ENCODE assay signal across 10 cellular contexts in genomic region chr18:39841133-39842041, GRCh38.
A peak's percentile ranks its signal among the peaks of the same experiment; 100 is the strongest.
DNase-seq lines count a peak whose midpoint lies in the region; ATAC-seq and TF ChIP-seq lines count a peak whose summit lies in the region.
"Had no signal": no experiment of that assay in that cellular context is flagged by ENCODE, and none has a peak within 500 bp of the region (broad histone marks: within the 10 kb centered on the region; RNA-seq: fewer than 3 reads in every experiment).

No MANE protein-coding gene starts in this region.

- ATAC-seq in natural killer cell treated with Interleukin-12 subunit alpha and Interleukin-12 subunit beta and Interleukin-15 and Interleukin-18, amount 100 ng/mL, for 72 hours, result peak in 1 of 2 donors; percentile 20
- ATAC-seq in natural killer cell, result no peak
- ATAC-seq in upper lobe of right lung, result peak; percentile 85
- ATAC-seq in GM18517 (IDR thresholded peaks at IDR 0.05; ENCODE audit: unreplicated experiment), result no peak

- H3K9me3 ChIP-seq in NT2/D1 (ENCODE audit: insufficient read depth, low read length), result no peaks in the 10 kb centered on the region
- no peaks in the 10 kb centered on the region for H3K9me3 ChIP-seq in mesenchymal stem cell (ENCODE audit: control insufficient read depth, low read length)
- no peaks in the 10 kb centered on the region for H3K9me3 ChIP-seq in upper lobe of right lung

- H3K36me3 Mint-ChIP-seq in natural killer cell treated with Interleukin-12 subunit alpha and Interleukin-12 subunit beta and Interleukin-15 and Interleukin-18, amount 100 ng/mL, for 72 hours, result peaks cover 5% of the 10 kb centered on the region
- no peaks in the 10 kb centered on the region for H3K36me3 Mint-ChIP-seq in natural killer cell
- no peaks in the 10 kb centered on the region for H3K36me3 Mint-ChIP-seq in endothelial cell (ENCODE audit: low read depth, unreplicated experiment)
- H3K36me3 Mint-ChIP-seq: CD4-positive, CD25-positive, alpha-beta regulatory T cell had no signal

- H3K27ac Mint-ChIP-seq in natural killer cell treated with Interleukin-12 subunit alpha and Interleukin-12 subunit beta and Interleukin-15 and Interleukin-18, amount 100 ng/mL, for 72 hours, result no peak overlapping the region
- H3K27ac Mint-ChIP-seq in natural killer cell, result no peak overlapping the region
- peak overlapping the region; percentile 31 for H3K27ac Mint-ChIP-seq in endothelial cell (ENCODE audit: unreplicated experiment)
- H3K27ac Mint-ChIP-seq: activated B cell treated with CpG ODN at 0.5 μM for 24 hours; CD4-positive, CD25-positive, alpha-beta regulatory T cell had no signal

- peak overlapping the region; percentile 69 for H4K8ac ChIP-seq in mesenchymal stem cell (ENCODE audit: low read length)

- 4% methylated on average over 46 of the region's 46 CpGs for WGBS in mesenchymal stem cell

- H3K4me3 Mint-ChIP-seq in natural killer cell treated with Interleukin-12 subunit alpha and Interleukin-12 subunit beta and Interleukin-15 and Interleukin-18, amount 100 ng/mL, for 72 hours, result peak overlapping the region; percentile 1
- H3K4me3 Mint-ChIP-seq in natural killer cell (no peak overlapping the region), endothelial cell (ENCODE audit: unreplicated experiment) (peak overlapping the region; percentile 87)
- H3K4me3 Mint-ChIP-seq: activated B cell treated with CpG ODN at 0.5 μM for 24 hours; CD4-positive, CD25-positive, alpha-beta regulatory T cell had no signal

- H3K4me2 ChIP-seq in mesenchymal stem cell (ENCODE audit: low read length, poor library complexity, severe bottlenecking), result peak overlapping the region; percentile 93

- peaks cover 0 to 3% of the 10 kb centered on the region in 2 donors for H3K4me1 Mint-ChIP-seq in natural killer cell treated with Interleukin-12 subunit alpha and Interleukin-12 subunit beta and Interleukin-15 and Interleukin-18, amount 100 ng/mL, for 72 hours (ENCODE audit: low read depth in 2 of 2)
- H3K4me1 Mint-ChIP-seq in natural killer cell (no peaks in the 10 kb centered on the region), endothelial cell (ENCODE audit: unreplicated experiment) (peaks cover 51% of the 10 kb centered on the region)
- H3K4me1 Mint-ChIP-seq: activated B cell treated with CpG ODN at 0.5 μM for 24 hours; CD4-positive, CD25-positive, alpha-beta regulatory T cell had no signal

- H3K27me3 ChIP-seq in NT2/D1 (ENCODE audit: insufficient read depth, insufficient read length) (no peaks in the 10 kb centered on the region), mesenchymal stem cell (ENCODE audit: control insufficient read depth in 1 of 2, insufficient read depth in 1 of 2, low read length in 2 of 2) (peaks cover 0 to 4% of the 10 kb centered on the region in 2 experiments), upper lobe of right lung (peaks cover 3% of the 10 kb centered on the region)

- peaks cover 7% of the 10 kb centered on the region for H3K9me3 Mint-ChIP-seq in natural killer cell treated with Interleukin-12 subunit alpha and Interleukin-12 subunit beta and Interleukin-15 and Interleukin-18, amount 100 ng/mL, for 72 hours
- H3K9me3 Mint-ChIP-seq in natural killer cell (peaks cover 6 to 12% of the 10 kb centered on the region in 2 donors), endothelial cell (ENCODE audit: unreplicated experiment) (no peaks in the 10 kb centered on the region)
- H3K9me3 Mint-ChIP-seq: activated B cell treated with CpG ODN at 0.5 μM for 24 hours had no signal

- peak overlapping the region; percentile 38 for H3K4me3 ChIP-seq in NT2/D1 (ENCODE audit: insufficient read length, low read depth)
- H3K4me3 ChIP-seq in mesenchymal stem cell (ENCODE audit: insufficient read depth in 1 of 2, low read depth in 1 of 2, low read length in 2 of 2), result peak overlapping the region; percentile 59 to 76
- H3K4me3 ChIP-seq in upper lobe of right lung, result peak overlapping the region; percentile 28

- peak overlapping the region in 1 of 2 experiments; percentile 94 for H3K23ac ChIP-seq in mesenchymal stem cell (ENCODE audit: low read length in 2 of 2)

- H3K27ac ChIP-seq in mesenchymal stem cell (ENCODE audit: low read length, poor library complexity, severe bottlenecking) (no peak overlapping the region), upper lobe of right lung (no peak overlapping the region)

- H3K9ac ChIP-seq in NT2/D1 (ENCODE audit: insufficient read length, low read depth) (peak overlapping the region; percentile 8), mesenchymal stem cell (ENCODE audit: low read length) (peak overlapping the region; percentile 11)

- H2BK15ac ChIP-seq in mesenchymal stem cell (ENCODE audit: low read depth, poor library complexity, severe bottlenecking), result no peak overlapping the region

- peak overlapping the region; percentile 91 to 96 for H3K18ac ChIP-seq in mesenchymal stem cell (ENCODE audit: low read depth in 1 of 2, low read length in 2 of 2)

- peak overlapping the region; percentile 38 for H2BK120ac ChIP-seq in mesenchymal stem cell (ENCODE audit: low read depth, low read length)

- H3K36me3 ChIP-seq in NT2/D1 (ENCODE audit: insufficient read depth, insufficient read length, low read length) (no peaks in the 10 kb centered on the region), mesenchymal stem cell (ENCODE audit: control insufficient read depth in 1 of 2, insufficient read depth in 2 of 2, low read depth in 1 of 2, low read length in 2 of 2) (no peaks in the 10 kb centered on the region), upper lobe of right lung (no peaks in the 10 kb centered on the region)

- H4K91ac ChIP-seq in mesenchymal stem cell (ENCODE audit: low read length), result peak overlapping the region; percentile 56

- no peak for DNase-seq in natural killer cell treated with Interleukin-12 subunit alpha and Interleukin-12 subunit beta and Interleukin-15 and Interleukin-18, amount 100 ng/mL, for 72 hours (ENCODE audit: low spot score)
- DNase-seq in natural killer cell (no peak), NT2/D1 (ENCODE audit: low read depth, low spot score) (peak; percentile 6), endothelial cell (ENCODE audit: low spot score) (peak; percentile 62), mesenchymal stem cell (peak; percentile 77), upper lobe of right lung (peak; percentile 68), HuH-7 (ENCODE audit: low spot score) (no peak)
- DNase-seq: activated B cell treated with CpG ODN at 0.5 μM for 24 hours; CD4-positive, CD25-positive, alpha-beta regulatory T cell had no signal

- no peaks in the 10 kb centered on the region for H3K4me1 ChIP-seq in NT2/D1 (ENCODE audit: insufficient read depth, insufficient read length)
- peaks cover 7% of the 10 kb centered on the region for H3K4me1 ChIP-seq in mesenchymal stem cell (ENCODE audit: control insufficient read depth, insufficient read depth, low read depth, low read length)
- peaks cover 6% of the 10 kb centered on the region for H3K4me1 ChIP-seq in upper lobe of right lung

- intact Hi-C loops in natural killer cell (cut with micrococcal nuclease) (no loop called here), upper lobe of right lung (cut with DNase I) (no loop called here)

- H2AK5ac ChIP-seq in mesenchymal stem cell (ENCODE audit: low read length, severe bottlenecking), result no peak overlapping the region

- no peak overlapping the region for H2BK5ac ChIP-seq in mesenchymal stem cell (ENCODE audit: low read depth, low read length, poor library complexity, severe bottlenecking)

- H3K27me3 Mint-ChIP-seq in natural killer cell treated with Interleukin-12 subunit alpha and Interleukin-12 subunit beta and Interleukin-15 and Interleukin-18, amount 100 ng/mL, for 72 hours, result peaks cover 0 to 3% of the 10 kb centered on the region in 2 donors
- peaks cover 0 to 3% of the 10 kb centered on the region in 2 donors for H3K27me3 Mint-ChIP-seq in natural killer cell (ENCODE audit: low read depth in 2 of 2)
- peaks cover 5% of the 10 kb centered on the region for H3K27me3 Mint-ChIP-seq in endothelial cell (ENCODE audit: unreplicated experiment)
- H3K27me3 Mint-ChIP-seq: activated B cell treated with CpG ODN at 0.5 μM for 24 hours had no signal

- peak overlapping the region; percentile 90 for H2BK12ac ChIP-seq in mesenchymal stem cell (ENCODE audit: low read length in 2 of 2)

- no peaks in the 10 kb centered on the region for H3K79me1 ChIP-seq in mesenchymal stem cell (replicated peaks; ENCODE audit: low read length, poor library complexity, severe bottlenecking)

- peak overlapping the region in 1 of 2 experiments; percentile 77 for H3K14ac ChIP-seq in mesenchymal stem cell (ENCODE audit: low read length in 2 of 2)

- H3K4ac ChIP-seq in mesenchymal stem cell (ENCODE audit: low read depth in 1 of 2, low read length in 2 of 2), result peak overlapping the region in 1 of 2 experiments; percentile 57

- TF ChIP-seq CTCF in natural killer cell (IDR thresholded peaks at IDR 0.05) (no peak), endothelial cell (IDR thresholded peaks at IDR 0.05; ENCODE audit: unreplicated experiment) (no peak), upper lobe of right lung (IDR thresholded peaks at IDR 0.05) (peak; percentile 36)

- peak overlapping the region; percentile 80 for H2AFZ ChIP-seq in mesenchymal stem cell (ENCODE audit: low read depth, low read length)

Comparison
In these comparisons a context has a peak if more than half of its experiments do, and no peak if none do; other contexts are left out.
1. DNase-seq: peak in NT2/D1 (single experiment), endothelial cell (single experiment), mesenchymal stem cell (single experiment) and upper lobe of right lung (single experiment); none in natural killer cell treated with Interleukin-12 subunit alpha and Interleukin-12 subunit beta and Interleukin-15 and Interleukin-18, amount 100 ng/mL, for 72 hours (single experiment), natural killer cell (single experiment) and HuH-7 (single experiment).
2. Peak in every context shown above with its lines, with median percentiles within 50 percentile points of each other: H3K4me3 ChIP-seq.